24 cellular contexts compared by ENCODE assay signal in the genomic region with DNA sequence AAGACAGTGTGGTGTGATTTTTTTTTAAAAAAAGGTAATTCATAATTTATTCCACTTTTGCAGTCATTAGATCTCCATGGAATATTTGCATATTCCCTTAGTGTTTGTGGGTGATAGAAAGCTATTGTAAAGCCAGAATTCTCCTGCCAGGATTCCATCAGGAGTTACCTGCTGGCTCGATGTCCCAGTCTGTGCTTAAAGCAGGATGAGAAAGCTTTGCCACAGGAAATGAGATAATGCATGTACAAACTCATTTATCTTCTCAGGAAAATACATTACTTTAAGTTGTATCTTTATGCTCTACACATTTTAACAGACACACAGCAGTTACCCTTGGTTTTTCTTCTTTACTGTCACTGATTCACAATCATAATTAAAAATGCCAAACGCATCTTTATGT.
DNase-seq lines count a peak whose midpoint lies in the region; ATAC-seq, FAIRE-seq and TF ChIP-seq lines count a peak whose summit lies in the region.
"Had no signal": no experiment of that assay in that cellular context is flagged by ENCODE, and none has a peak within 500 bp of the region (broad histone marks: within the 10 kb centered on the region; RNA-seq: fewer than 3 reads in every experiment).

No MANE protein-coding gene starts in this region.

- no peaks in the 10 kb centered on the region for H3K36me3 Mint-ChIP-seq in activated CD4-positive, alpha-beta T cell treated with anti-CD3 and anti-CD28 coated beads, Interleukin-2, amount 10 ng/mL, durations not matched to agents 24 days and 14 days (ENCODE audit: low read depth)
- H3K36me3 Mint-ChIP-seq: CD8-positive, alpha-beta memory T cell; IgD-negative memory B cell had no signal

- no peaks in the 10 kb centered on the region for H4K20me1 ChIP-seq in PC-3 (ENCODE audit: low read length)
- H4K20me1 ChIP-seq in keratinocyte (ENCODE audit: control insufficient read depth, extremely low read depth, insufficient read depth, low read length): no peaks in the 10 kb centered on the region

- H3K27ac ChIP-seq in A673 (ENCODE audit: low read depth, low read length, poor library complexity, severe bottlenecking) (peak overlapping the region; percentile 88), PC-3 (ENCODE audit: low read length) (no peak overlapping the region; the same call in 1 of the 2 replicates), keratinocyte (ENCODE audit: control insufficient read depth, insufficient read depth, low read length) (no peak overlapping the region)
- H3K27ac ChIP-seq: 22Rv1, C4-2B, SK-N-MC had no signal

- H3K79me2 ChIP-seq in PC-3 (ENCODE audit: low read length) (no peaks in the 10 kb centered on the region), keratinocyte (ENCODE audit: control insufficient read depth, insufficient read depth, low read length) (no peaks in the 10 kb centered on the region)

- no peak overlapping the region for H3K27ac Mint-ChIP-seq in activated CD4-positive, alpha-beta T cell treated with anti-CD3 and anti-CD28 coated beads, Interleukin-2, amount 10 ng/mL, durations not matched to agents 24 days and 14 days
- H3K27ac Mint-ChIP-seq: CD8-positive, alpha-beta memory T cell; IgD-negative memory B cell had no signal

- no peaks in the 10 kb centered on the region for H3K9me1 ChIP-seq in keratinocyte (ENCODE audit: control insufficient read depth, extremely low read depth, insufficient read depth, low read length)

- no peaks in the 10 kb centered on the region for H3F3A ChIP-seq in PC-3 (ENCODE audit: low read length, unreplicated experiment)

- dilution Hi-C loops in keratinocyte (cut with MboI; ENCODE audit: extremely low pct_ligation_motif_present, low sequenced_read_pairs): no loop called here

- BruUV-seq in A673 (replicated peaks; lab: Mats Ljungman, UMichigan): TSS peak; percentile 58
- BruUV-seq in PC-3 (replicated peaks; lab: Mats Ljungman, UMichigan): no TSS peak

- no peaks in the 10 kb centered on the region for H3K9me3 Mint-ChIP-seq in activated CD4-positive, alpha-beta T cell treated with anti-CD3 and anti-CD28 coated beads, Interleukin-2, amount 10 ng/mL, durations not matched to agents 24 days and 14 days

- POLR2A ChIA-PET in A673 (lab: Charles Lee; ENCODE audit: low non-redundant PET) (no interaction called here), PC-3 (lab: Charles Lee; ENCODE audit: unreplicated experiment) (no interaction called here)

- CTCF ChIA-PET in A673 (lab: Charles Lee): no interaction called here
- CTCF ChIA-PET in PC-3 (lab: Charles Lee): no interaction called here

- H3K4me1 ChIP-seq in A673 (ENCODE audit: insufficient read depth, low read length, poor library complexity, severe bottlenecking) (peaks cover 31% of the 10 kb centered on the region), PC-3 (ENCODE audit: insufficient read depth, low read length) (peaks cover 36% of the 10 kb centered on the region), keratinocyte (ENCODE audit: control insufficient read depth, extremely low read depth, insufficient read depth, low read length) (peaks cover 20% of the 10 kb centered on the region), HAP-1 (no peaks in the 10 kb centered on the region)

- H3K4me2 ChIP-seq in PC-3 (ENCODE audit: low read length) (peak overlapping the region; percentile 19; the same call in 1 of the 2 replicates), keratinocyte (ENCODE audit: control insufficient read depth, extremely low read depth, insufficient read depth, low read depth, low read length) (peak overlapping the region; percentile 37)

- H3K9me2 ChIP-seq in PC-3 (replicated peaks; ENCODE audit: low read length): no peaks in the 10 kb centered on the region

- no peaks in the 10 kb centered on the region for H3K27me3 Mint-ChIP-seq in activated CD4-positive, alpha-beta T cell treated with anti-CD3 and anti-CD28 coated beads, Interleukin-2, amount 10 ng/mL, durations not matched to agents 24 days and 14 days
- H3K27me3 Mint-ChIP-seq: CD8-positive, alpha-beta memory T cell; IgD-negative memory B cell had no signal

- no peak overlapping the region for H2AFZ ChIP-seq in PC-3 (ENCODE audit: low read length)
- H2AFZ ChIP-seq in keratinocyte (ENCODE audit: control insufficient read depth, low read length): peak overlapping the region; percentile 4

- no peaks in the 10 kb centered on the region for H3K4me1 Mint-ChIP-seq in activated CD4-positive, alpha-beta T cell treated with anti-CD3 and anti-CD28 coated beads, Interleukin-2, amount 10 ng/mL, durations not matched to agents 24 days and 14 days
- H3K4me1 Mint-ChIP-seq: CD8-positive, alpha-beta memory T cell; IgD-negative memory B cell had no signal

- no peak overlapping the region for H3K4me3 ChIP-seq in A673 (ENCODE audit: low read depth, low read length, poor library complexity, severe bottlenecking)
- H3K4me3 ChIP-seq in PC-3 (ENCODE audit: low read length): no peak overlapping the region
- no peak overlapping the region for H3K4me3 ChIP-seq in keratinocyte (ENCODE audit: control insufficient read depth in 2 of 3, extremely low read depth in 1 of 3, insufficient read depth in 2 of 3, low read depth in 1 of 3, low read length in 3 of 3)
- H3K4me3 ChIP-seq in HAP-1: no peak overlapping the region
- H3K4me3 ChIP-seq: SK-N-MC had no signal

- no peak overlapping the region for H3K9ac ChIP-seq in PC-3 (ENCODE audit: low read length)
- no peak overlapping the region for H3K9ac ChIP-seq in keratinocyte (ENCODE audit: control insufficient read depth, extremely low read depth, insufficient read depth, low read length)

- in situ Hi-C loops in HAP-1 (cut with MboI; ENCODE audit: low sequenced_read_pairs): no loop called here

- DNase-seq in A673 (ENCODE audit: low spot score) (peak; percentile 66), PC-3 (peak; percentile 19), dermis blood vessel endothelial cell (peak; percentile 25), keratinocyte (ENCODE audit: low read depth, low spot score) (no peak), left lobe of liver (ENCODE audit: low spot score) (no peak), HAP-1 (ENCODE audit: low spot score in 2 of 2) (no peak)
- no peak for DNase-seq in activated naive CD4-positive, alpha-beta T cell treated with anti-CD3 and anti-CD28 coated beads, Interleukin-2, amount 50 U/mL, for 16 hours
- no peak for DNase-seq in activated CD4-positive, alpha-beta T cell treated with anti-CD3 and anti-CD28 coated beads, Interleukin-2, amount 10 ng/mL, durations not matched to agents 24 days and 14 days
- DNase-seq: CD8-positive, alpha-beta memory T cell; DMS53; GDM1; H9; NCI-H1694 treated with DMSO at 0.1 percent for 48 hours; NCI-H2081 treated with DMSO at 0.1 percent for 48 hours; NCI-H2171 treated with DMSO at 0.1 percent for 48 hours; NCI-H446; RPMI8226; SHP77; SW 1271 had no signal

- no peaks in the 10 kb centered on the region for H3K9me3 ChIP-seq in A673 (ENCODE audit: low read depth, low read length, poor library complexity, severe bottlenecking)
- H3K9me3 ChIP-seq in PC-3 (ENCODE audit: low read length): no peaks in the 10 kb centered on the region
- no peaks in the 10 kb centered on the region for H3K9me3 ChIP-seq in keratinocyte (ENCODE audit: control insufficient read depth, low read depth, low read length)
- H3K9me3 ChIP-seq in HAP-1: no peaks in the 10 kb centered on the region

- no peak overlapping the region for H3K4me3 Mint-ChIP-seq in activated CD4-positive, alpha-beta T cell treated with anti-CD3 and anti-CD28 coated beads, Interleukin-2, amount 10 ng/mL, durations not matched to agents 24 days and 14 days
- H3K4me3 Mint-ChIP-seq: CD8-positive, alpha-beta memory T cell; H9; IgD-negative memory B cell had no signal

- FAIRE-seq in keratinocyte (lab: Jason Lieb, UNC): peak; percentile 77
- FAIRE-seq: GM18507 had no signal

- H3K36me3 ChIP-seq in A673 (ENCODE audit: insufficient read depth, low read length, poor library complexity, severe bottlenecking) (no peaks in the 10 kb centered on the region), PC-3 (ENCODE audit: low read depth, low read length) (no peaks in the 10 kb centered on the region), keratinocyte (ENCODE audit: control insufficient read depth in 2 of 2, extremely low read depth in 1 of 2, insufficient read depth in 2 of 2, low read length in 2 of 2) (no peaks in the 10 kb centered on the region), HAP-1 (replicated peaks) (no peaks in the 10 kb centered on the region)

- TF ChIP-seq CTCF in A673 (conservative IDR thresholded peaks at IDR 0.05; ENCODE audit: low read depth, low read length) (no peak), PC-3 (conservative IDR thresholded peaks at IDR 0.05; ENCODE audit: low read depth, low read length) (no peak), keratinocyte (optimal IDR thresholded peaks at IDR 0.05 in 1 of 3, IDR thresholded peaks at IDR 0.05 in 1 of 3, conservative IDR thresholded peaks at IDR 0.05 in 1 of 3; ENCODE audit: extremely low read depth in 1 of 3, insufficient read depth in 2 of 3, low read length in 3 of 3) (no peak)

- intact Hi-C loops in A673 (cut with micrococcal nuclease; ENCODE audit: unreplicated experiment): no loop called here
- intact Hi-C loops in PC-3 (cut with micrococcal nuclease): no loop called here
- intact Hi-C loops in activated CD4-positive, alpha-beta T cell treated with anti-CD3 and anti-CD28 coated beads, Interleukin-2, amount 10 ng/mL, durations not matched to agents 24 days and 14 days (cut with micrococcal nuclease): no loop called here

- H3K27me3 ChIP-seq in A673 (replicated peaks; ENCODE audit: insufficient read depth, low read depth, low read length, poor library complexity): no peaks in the 10 kb centered on the region
- no peaks in the 10 kb centered on the region for H3K27me3 ChIP-seq in PC-3 (ENCODE audit: low read length)
- no peaks in the 10 kb centered on the region for H3K27me3 ChIP-seq in keratinocyte (ENCODE audit: control insufficient read depth, extremely low read depth, insufficient read depth, low read length)
- H3K27me3 ChIP-seq in HAP-1 (ENCODE audit: low read depth): no peaks in the 10 kb centered on the region

- ATAC-seq in PC-3: no peak
- ATAC-seq in left lobe of liver: no peak

Comparison
In these comparisons a context has a peak if more than half of its experiments do, and no peak if none do; other contexts are left out.
1. DNase-seq: peak in A673 (single experiment), PC-3 (single experiment) and dermis blood vessel endothelial cell (single experiment); none in keratinocyte (single experiment), activated naive CD4-positive, alpha-beta T cell treated with anti-CD3 and anti-CD28 coated beads, Interleukin-2, amount 50 U/mL, for 16 hours (single experiment), left lobe of liver (single experiment), activated CD4-positive, alpha-beta T cell treated with anti-CD3 and anti-CD28 coated beads, Interleukin-2, amount 10 ng/mL, durations not matched to agents 24 days and 14 days (single experiment) and HAP-1 (0 of 2).